1 cellular context compared by ENCODE assay signal in genomic region chr6:41071501-41071922, GRCh38.
A peak's percentile ranks its signal among the peaks of the same experiment; 100 is the strongest.
TF ChIP-seq lines count a peak whose summit lies in the region.

No MANE protein-coding gene starts in this region.

TF ChIP-seq in GM12878, 131 proteins besides CTCF, POLR2A, EP300 and RAD21 (continues in another document):
- no peak for TF ChIP-seq SP1 (IDR thresholded peaks at IDR 0.05; ENCODE audit: low read depth, low read length)
- no peak for TF ChIP-seq MTA3 (IDR thresholded peaks at IDR 0.05; ENCODE audit: borderline replicate concordance, low read length)
- TF ChIP-seq HDAC6 (IDR thresholded peaks at IDR 0.05; ENCODE audit: unreplicated experiment): no peak
- TF ChIP-seq IKZF1 (conservative IDR thresholded peaks at IDR 0.05): no peak
- TF ChIP-seq CHD4 (IDR thresholded peaks at IDR 0.05): no peak
- TF ChIP-seq PAX5 (IDR thresholded peaks at IDR 0.05; ENCODE audit: borderline replicate concordance, low read depth, low read length): no peak
- TF ChIP-seq, protein P1, sequence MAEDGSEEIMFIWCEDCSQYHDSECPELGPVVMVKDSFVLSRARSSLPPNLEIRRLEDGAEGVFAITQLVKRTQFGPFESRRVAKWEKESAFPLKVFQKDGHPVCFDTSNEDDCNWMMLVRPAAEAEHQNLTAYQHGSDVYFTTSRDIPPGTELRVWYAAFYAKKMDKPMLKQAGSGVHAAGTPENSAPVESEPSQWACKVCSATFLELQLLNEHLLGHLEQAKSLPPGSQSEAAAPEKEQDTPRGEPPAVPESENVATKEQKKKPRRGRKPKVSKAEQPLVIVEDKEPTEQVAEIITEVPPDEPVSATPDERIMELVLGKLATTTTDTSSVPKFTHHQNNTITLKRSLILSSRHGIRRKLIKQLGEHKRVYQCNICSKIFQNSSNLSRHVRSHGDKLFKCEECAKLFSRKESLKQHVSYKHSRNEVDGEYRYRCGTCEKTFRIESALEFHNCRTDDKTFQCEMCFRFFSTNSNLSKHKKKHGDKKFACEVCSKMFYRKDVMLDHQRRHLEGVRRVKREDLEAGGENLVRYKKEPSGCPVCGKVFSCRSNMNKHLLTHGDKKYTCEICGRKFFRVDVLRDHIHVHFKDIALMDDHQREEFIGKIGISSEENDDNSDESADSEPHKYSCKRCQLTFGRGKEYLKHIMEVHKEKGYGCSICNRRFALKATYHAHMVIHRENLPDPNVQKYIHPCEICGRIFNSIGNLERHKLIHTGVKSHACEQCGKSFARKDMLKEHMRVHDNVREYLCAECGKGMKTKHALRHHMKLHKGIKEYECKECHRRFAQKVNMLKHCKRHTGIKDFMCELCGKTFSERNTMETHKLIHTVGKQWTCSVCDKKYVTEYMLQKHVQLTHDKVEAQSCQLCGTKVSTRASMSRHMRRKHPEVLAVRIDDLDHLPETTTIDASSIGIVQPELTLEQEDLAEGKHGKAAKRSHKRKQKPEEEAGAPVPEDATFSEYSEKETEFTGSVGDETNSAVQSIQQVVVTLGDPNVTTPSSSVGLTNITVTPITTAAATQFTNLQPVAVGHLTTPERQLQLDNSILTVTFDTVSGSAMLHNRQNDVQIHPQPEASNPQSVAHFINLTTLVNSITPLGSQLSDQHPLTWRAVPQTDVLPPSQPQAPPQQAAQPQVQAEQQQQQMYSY (CRISPR knock-in tag; IDR thresholded peaks at IDR 0.05): no peak
- TF ChIP-seq, protein P2, sequence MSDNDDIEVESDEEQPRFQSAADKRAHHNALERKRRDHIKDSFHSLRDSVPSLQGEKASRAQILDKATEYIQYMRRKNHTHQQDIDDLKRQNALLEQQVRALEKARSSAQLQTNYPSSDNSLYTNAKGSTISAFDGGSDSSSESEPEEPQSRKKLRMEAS (IDR thresholded peaks at IDR 0.05; ENCODE audit: low read depth, low read length): no peak
- no peak for TF ChIP-seq NFIC (IDR thresholded peaks at IDR 0.05; ENCODE audit: low read depth, low read length)
- TF ChIP-seq WRNIP1 (IDR thresholded peaks at IDR 0.05; ENCODE audit: borderline replicate concordance, low read depth, low read length): no peak
- no peak for TF ChIP-seq SREBF2 (IDR thresholded peaks at IDR 0.05; ENCODE audit: low read length)
- TF ChIP-seq, protein P3, sequence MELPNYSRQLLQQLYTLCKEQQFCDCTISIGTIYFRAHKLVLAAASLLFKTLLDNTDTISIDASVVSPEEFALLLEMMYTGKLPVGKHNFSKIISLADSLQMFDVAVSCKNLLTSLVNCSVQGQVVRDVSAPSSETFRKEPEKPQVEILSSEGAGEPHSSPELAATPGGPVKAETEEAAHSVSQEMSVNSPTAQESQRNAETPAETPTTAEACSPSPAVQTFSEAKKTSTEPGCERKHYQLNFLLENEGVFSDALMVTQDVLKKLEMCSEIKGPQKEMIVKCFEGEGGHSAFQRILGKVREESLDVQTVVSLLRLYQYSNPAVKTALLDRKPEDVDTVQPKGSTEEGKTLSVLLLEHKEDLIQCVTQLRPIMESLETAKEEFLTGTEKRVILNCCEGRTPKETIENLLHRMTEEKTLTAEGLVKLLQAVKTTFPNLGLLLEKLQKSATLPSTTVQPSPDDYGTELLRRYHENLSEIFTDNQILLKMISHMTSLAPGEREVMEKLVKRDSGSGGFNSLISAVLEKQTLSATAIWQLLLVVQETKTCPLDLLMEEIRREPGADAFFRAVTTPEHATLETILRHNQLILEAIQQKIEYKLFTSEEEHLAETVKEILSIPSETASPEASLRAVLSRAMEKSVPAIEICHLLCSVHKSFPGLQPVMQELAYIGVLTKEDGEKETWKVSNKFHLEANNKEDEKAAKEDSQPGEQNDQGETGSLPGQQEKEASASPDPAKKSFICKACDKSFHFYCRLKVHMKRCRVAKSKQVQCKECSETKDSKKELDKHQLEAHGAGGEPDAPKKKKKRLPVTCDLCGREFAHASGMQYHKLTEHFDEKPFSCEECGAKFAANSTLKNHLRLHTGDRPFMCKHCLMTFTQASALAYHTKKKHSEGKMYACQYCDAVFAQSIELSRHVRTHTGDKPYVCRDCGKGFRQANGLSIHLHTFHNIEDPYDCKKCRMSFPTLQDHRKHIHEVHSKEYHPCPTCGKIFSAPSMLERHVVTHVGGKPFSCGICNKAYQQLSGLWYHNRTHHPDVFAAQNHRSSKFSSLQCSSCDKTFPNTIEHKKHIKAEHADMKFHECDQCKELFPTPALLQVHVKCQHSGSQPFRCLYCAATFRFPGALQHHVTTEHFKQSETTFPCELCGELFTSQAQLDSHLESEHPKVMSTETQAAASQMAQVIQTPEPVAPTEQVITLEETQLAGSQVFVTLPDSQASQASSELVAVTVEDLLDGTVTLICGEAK (IDR thresholded peaks at IDR 0.05; ENCODE audit: borderline replicate concordance): peak; percentile 50; the same call in 1 of the 2 replicates
- no peak for TF ChIP-seq CHD1 (IDR thresholded peaks at IDR 0.05; ENCODE audit: low read depth, low read length)
- 0 out of 2 replicates have a peak, but pooled peaks have one; percentile 6 for TF ChIP-seq FOXM1 (IDR thresholded peaks at IDR 0.05; ENCODE audit: low read depth, low read length)
- TF ChIP-seq LARP7 (IDR thresholded peaks at IDR 0.05): no peak
- TF ChIP-seq ZBED1 (IDR thresholded peaks at IDR 0.05; ENCODE audit: borderline replicate concordance): no peak
- no peak for TF ChIP-seq RB1 (IDR thresholded peaks at IDR 0.05; ENCODE audit: borderline replicate concordance)
- TF ChIP-seq TCF7 (IDR thresholded peaks at IDR 0.05; ENCODE audit: borderline replicate concordance): no peak
- no peak for TF ChIP-seq USF1 (IDR thresholded peaks at IDR 0.05; ENCODE audit: borderline replicate concordance, extremely low read length, insufficient read depth, low read depth, low read length)
- no peak for TF ChIP-seq SMARCA5 (IDR thresholded peaks at IDR 0.05)
- TF ChIP-seq ZNF687 (IDR thresholded peaks at IDR 0.05): 0 out of 2 replicates have a peak, but pooled peaks have one; percentile 30
- no peak for TF ChIP-seq IRF5 (IDR thresholded peaks at IDR 0.05; ENCODE audit: borderline replicate concordance)
- no peak for TF ChIP-seq BACH1 (IDR thresholded peaks at IDR 0.05; ENCODE audit: borderline replicate concordance)
- no peak for TF ChIP-seq USF2 (IDR thresholded peaks at IDR 0.05; ENCODE audit: borderline replicate concordance, low read depth, low read length)
- TF ChIP-seq ESRRA (IDR thresholded peaks at IDR 0.05; ENCODE audit: low read length): no peak
- no peak for TF ChIP-seq TCF12 (IDR thresholded peaks at IDR 0.05; ENCODE audit: low read depth, low read length)
- TF ChIP-seq DPF2 (IDR thresholded peaks at IDR 0.05): no peak
- peak; percentile 66; the same call in 1 of the 2 replicates for TF ChIP-seq CREB1 (IDR thresholded peaks at IDR 0.05; ENCODE audit: low read depth)
- no peak for TF ChIP-seq CEBPB (IDR thresholded peaks at IDR 0.05; ENCODE audit: borderline replicate concordance in 1 of 2, low read depth in 2 of 2, low read length in 2 of 2)
- TF ChIP-seq MYC (IDR thresholded peaks at IDR 0.05; ENCODE audit: insufficient read depth, insufficient read length, insufficient replicate concordance, low read length, severe bottlenecking): no peak
- TF ChIP-seq PML (IDR thresholded peaks at IDR 0.05; ENCODE audit: low read length): no peak
- TF ChIP-seq SMAD1 (IDR thresholded peaks at IDR 0.05; ENCODE audit: low read depth, partially characterized antibody): no peak
- peak; percentile 55; the same call in 1 of the 2 replicates for TF ChIP-seq TAF1 (IDR thresholded peaks at IDR 0.05; ENCODE audit: borderline replicate concordance, low read depth, low read length)
- peak; percentile 22; the same call in 1 of the 2 replicates for TF ChIP-seq POLR2AphosphoS2 (IDR thresholded peaks at IDR 0.05; ENCODE audit: low read depth, low read length)
- TF ChIP-seq SUPT20H (IDR thresholded peaks at IDR 0.05; ENCODE audit: borderline replicate concordance, control insufficient read depth, low read depth, low read length): no peak
- no peak for TF ChIP-seq ZNF384 (IDR thresholded peaks at IDR 0.05; ENCODE audit: borderline replicate concordance, low read depth, low read length)
- peak; percentile 71; the same call in 1 of the 2 replicates for TF ChIP-seq POLR2AphosphoS5 (IDR thresholded peaks at IDR 0.05; ENCODE audit: low read length)
- TF ChIP-seq, protein P4, sequence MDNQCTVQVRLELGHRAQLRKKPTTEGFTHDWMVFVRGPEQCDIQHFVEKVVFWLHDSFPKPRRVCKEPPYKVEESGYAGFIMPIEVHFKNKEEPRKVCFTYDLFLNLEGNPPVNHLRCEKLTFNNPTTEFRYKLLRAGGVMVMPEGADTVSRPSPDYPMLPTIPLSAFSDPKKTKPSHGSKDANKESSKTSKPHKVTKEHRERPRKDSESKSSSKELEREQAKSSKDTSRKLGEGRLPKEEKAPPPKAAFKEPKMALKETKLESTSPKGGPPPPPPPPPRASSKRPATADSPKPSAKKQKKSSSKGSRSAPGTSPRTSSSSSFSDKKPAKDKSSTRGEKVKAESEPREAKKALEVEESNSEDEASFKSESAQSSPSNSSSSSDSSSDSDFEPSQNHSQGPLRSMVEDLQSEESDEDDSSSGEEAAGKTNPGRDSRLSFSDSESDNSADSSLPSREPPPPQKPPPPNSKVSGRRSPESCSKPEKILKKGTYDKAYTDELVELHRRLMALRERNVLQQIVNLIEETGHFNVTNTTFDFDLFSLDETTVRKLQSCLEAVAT (IDR thresholded peaks at IDR 0.05): no peak
- no peak for TF ChIP-seq FOXK2 (IDR thresholded peaks at IDR 0.05)
- no peak for TF ChIP-seq STAT1 (conservative IDR thresholded peaks at IDR 0.05)
- no peak for TF ChIP-seq CBFB (IDR thresholded peaks at IDR 0.05; ENCODE audit: low read depth)
- TF ChIP-seq ZBTB4 (CRISPR knock-in tag; IDR thresholded peaks at IDR 0.05): no peak
